18 cellular contexts compared by ENCODE assay signal in genomic region chr12:128365032-128365431, GRCh38.
DNase-seq lines count a peak whose midpoint lies in the region; ATAC-seq lines count a peak whose summit lies in the region.
"Had no signal": no experiment of that assay in that cellular context is flagged by ENCODE, and none has a peak within 500 bp of the region (broad histone marks: within the 10 kb centered on the region; RNA-seq: fewer than 3 reads in every experiment).

No MANE protein-coding gene starts in this region.

- peak; percentile 31 for DNase-seq in NCI-H510A treated with DMSO at 0.1 percent for 48 hours (lab: John Stamatoyannopoulos, UW)
- DNase-seq in NCI-H510A (lab: John Stamatoyannopoulos, UW) = no peak
- peak; percentile 25 for DNase-seq in NCI-H69 (lab: John Stamatoyannopoulos, UW)
- DNase-seq in mesendoderm = peak; percentile 21
- no peak for DNase-seq in NOMO-1 treated with DMSO at 0.1 percent for 48 hours (lab: John Stamatoyannopoulos, UW; ENCODE audit: unreplicated experiment)
- no peak for DNase-seq in NCI-H2196 treated with DMSO at 0.1 percent for 48 hours (lab: John Stamatoyannopoulos, UW; ENCODE audit: unreplicated experiment)
- DNase-seq: 8988T, EL, HFFc6, KBM-7, NCI-H1694, NCI-H2107, NCI-H226, PC-3 had no signal

- no peaks in the 10 kb centered on the region for H3K79me2 ChIP-seq in mesendoderm (ENCODE audit: control insufficient read depth, insufficient read depth, low read length)

- ATAC-seq in GM19035 (IDR thresholded peaks at IDR 0.05; ENCODE audit: unreplicated experiment) = no peak
- ATAC-seq: PC-3 had no signal

- H3K4ac ChIP-seq in mesendoderm (ENCODE audit: low read depth, low read length) = no peak overlapping the region

- H3K9ac ChIP-seq in mesendoderm (ENCODE audit: low read length) = no peak overlapping the region
- H3K9ac ChIP-seq in rectal smooth muscle tissue (ENCODE audit: low read length) = no peak overlapping the region

- no peak overlapping the region for H3K27ac ChIP-seq in mesendoderm (ENCODE audit: low read depth, low read length)
- no peak overlapping the region for H3K27ac ChIP-seq in rectal smooth muscle tissue (ENCODE audit: low read depth, low read length)
- H3K27ac ChIP-seq: RWPE1, SJSA1 had no signal

- peaks cover 6% of the 10 kb centered on the region for H3K27me3 ChIP-seq in mesendoderm (ENCODE audit: insufficient read depth, low read length, poor library complexity)
- peaks cover 3% of the 10 kb centered on the region for H3K27me3 ChIP-seq in rectal smooth muscle tissue (ENCODE audit: control insufficient read depth, insufficient read depth, low read length)
- H3K27me3 ChIP-seq: SJSA1 had no signal

- no peak overlapping the region for H2BK5ac ChIP-seq in mesendoderm (ENCODE audit: low read length)

- H3K4me3 ChIP-seq in mesendoderm (ENCODE audit: low read length) (no peak overlapping the region), rectal smooth muscle tissue (ENCODE audit: low read length) (peak overlapping the region; percentile 2)
- H3K4me3 ChIP-seq: SJSA1 had no signal

- WGBS in mesendoderm (ENCODE audit: extremely low coverage, insufficient coverage, low lambda C conversion rate) = no CpG with 5 or more reads among the region's 6 CpGs

- H4K5ac ChIP-seq in mesendoderm (ENCODE audit: low read length) = no peak overlapping the region

- no peak overlapping the region for H2BK15ac ChIP-seq in mesendoderm (replicated peaks; ENCODE audit: low read depth)

- peaks cover 2% of the 10 kb centered on the region for H3K4me1 ChIP-seq in mesendoderm (ENCODE audit: control insufficient read depth, low read depth, low read length)
- no peaks in the 10 kb centered on the region for H3K4me1 ChIP-seq in rectal smooth muscle tissue (ENCODE audit: control insufficient read depth, insufficient read depth, low read length)
- H3K4me1 ChIP-seq: SJSA1 had no signal

- H4K8ac ChIP-seq in mesendoderm (ENCODE audit: low read depth, low read length) = no peak overlapping the region

- no peak overlapping the region for H3K4me2 ChIP-seq in mesendoderm (ENCODE audit: low read length)

- H2BK120ac ChIP-seq in mesendoderm (ENCODE audit: low read depth, low read length) = no peak overlapping the region

- no peaks in the 10 kb centered on the region for H3K36me3 ChIP-seq in mesendoderm (ENCODE audit: control insufficient read depth, insufficient read depth, low read length)
- H3K36me3 ChIP-seq in rectal smooth muscle tissue (ENCODE audit: control insufficient read depth, insufficient read depth, low read length) = no peaks in the 10 kb centered on the region
- H3K36me3 ChIP-seq: SJSA1 had no signal

- H3K79me1 ChIP-seq in mesendoderm (ENCODE audit: low read length) = no peaks in the 10 kb centered on the region

- H2AK5ac ChIP-seq in mesendoderm (ENCODE audit: low read length) = no peak overlapping the region

- no peak overlapping the region for H3K56ac ChIP-seq in mesendoderm (ENCODE audit: low read length)

- no peak overlapping the region for H3K23ac ChIP-seq in mesendoderm (ENCODE audit: low read length)

- no peak overlapping the region for H3K18ac ChIP-seq in mesendoderm (ENCODE audit: low read length)

Comparison
In these comparisons a context has a peak if more than half of its experiments do, and no peak if none do; other contexts are left out.
1. DNase-seq: peak in NCI-H510A treated with DMSO at 0.1 percent for 48 hours (single experiment), NCI-H69 (single experiment) and mesendoderm (single experiment); none in NCI-H510A (single experiment), NOMO-1 treated with DMSO at 0.1 percent for 48 hours (single experiment) and NCI-H2196 treated with DMSO at 0.1 percent for 48 hours (single experiment).